ENCODE assay signal across 24 cellular contexts in the genomic region with DNA sequence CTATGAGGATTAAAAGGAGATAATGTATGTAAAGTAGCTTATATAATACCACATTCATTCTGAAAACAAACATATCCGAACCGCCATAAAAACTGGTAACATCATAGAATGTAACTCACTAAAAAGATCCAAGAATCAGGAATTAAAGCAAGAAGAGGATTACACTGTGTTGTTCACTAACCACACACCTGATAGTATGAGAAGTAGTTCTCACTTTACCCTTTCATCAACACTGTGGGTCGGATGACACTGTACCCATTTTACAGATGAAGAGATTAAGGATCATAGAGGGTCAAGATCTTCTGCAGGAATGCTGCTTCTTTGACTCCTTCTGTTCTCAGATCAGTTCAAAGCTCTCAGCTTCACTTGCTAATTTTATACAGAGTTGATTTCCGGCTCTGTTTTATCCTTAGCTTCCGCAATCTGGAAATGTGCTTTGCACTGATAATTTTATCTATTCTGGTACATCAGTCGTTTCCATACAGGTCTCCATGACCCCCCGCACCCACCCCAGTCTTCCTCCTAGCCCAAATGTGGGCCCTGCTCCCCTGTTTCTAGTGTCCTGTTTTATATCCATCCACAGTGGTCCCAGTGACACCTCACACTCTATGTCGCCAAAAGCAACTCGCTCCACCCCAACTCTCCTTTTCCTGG.
"Had no signal": no experiment of that assay in that cellular context is flagged by ENCODE, and none has a peak within 500 bp of the region (broad histone marks: within the 10 kb centered on the region; RNA-seq: fewer than 3 reads in every experiment).

No MANE protein-coding gene starts in this region.

- H3K27ac ChIP-seq: pancreas, testis, tibial nerve, upper lobe of right lung, vagina had no signal

- H3K4me3 ChIP-seq: dorsolateral prefrontal cortex, lung, pancreas, smooth muscle cell, testis, tibial nerve, upper lobe of right lung, vagina had no signal

- H3K9me3 ChIP-seq: pancreas, testis, tibial nerve, upper lobe of right lung, vagina had no signal

- H3K4me1 ChIP-seq: pancreas, testis, tibial nerve had no signal

- H3K4me2 ChIP-seq: smooth muscle cell had no signal

- H3K9me3 Mint-ChIP-seq: nephron; stimulated activated memory B cell treated with anti-CD40 and anti-IgM and Interleukin-4, amounts not matched to agents 10 μg/mL and 1 μg/mL and 100 μg/mL, for 72 hours; stimulated activated naive CD8-positive, alpha-beta T cell treated with anti-CD3 and anti-CD28 coated beads, Interleukin-15, amount 100 ng/mL, for 72 hours had no signal

- H3K36me3 Mint-ChIP-seq: stimulated activated memory B cell treated with anti-CD40 and anti-IgM and Interleukin-4, amounts not matched to agents 10 μg/mL and 1 μg/mL and 100 μg/mL, for 72 hours had no signal

- H3K36me3 ChIP-seq: pancreas, tibial nerve, upper lobe of right lung, vagina had no signal

- DNase-seq: dorsolateral prefrontal cortex; effector CD8-positive, alpha-beta T cell; foreskin melanocyte; head of caudate nucleus; hippocampal formation; left colon; left ventricle myocardium superior; mesenchymal stem cell; midbrain; occipital lobe; pancreas; right cardiac atrium; stimulated activated CD4-positive, alpha-beta T cell treated with anti-CD3 and anti-CD28 coated beads, Interleukin-4, amount 100 ng/mL, for 1 hour; stimulated activated CD8-positive, alpha-beta memory T cell treated with anti-CD3 and anti-CD28 coated beads, Interleukin-4, amount 100 ng/mL, for 48 hours; stimulated activated naive CD8-positive, alpha-beta T cell treated with anti-CD3 and anti-CD28 coated beads, Interleukin-15, amount 100 ng/mL, for 72 hours; upper lobe of right lung had no signal

- H3K27ac Mint-ChIP-seq: nephron; progenitor cell of endocrine pancreas; stimulated activated memory B cell treated with anti-CD40 and anti-IgM and Interleukin-4, amounts not matched to agents 10 μg/mL and 1 μg/mL and 100 μg/mL, for 72 hours; stimulated activated naive CD8-positive, alpha-beta T cell treated with anti-CD3 and anti-CD28 coated beads, Interleukin-15, amount 100 ng/mL, for 72 hours had no signal

- ATAC-seq: left colon; left ventricle myocardium superior; pancreas; right cardiac atrium; stimulated activated memory B cell treated with anti-CD40 and anti-IgM and Interleukin-4, amounts not matched to agents 10 μg/mL and 1 μg/mL and 100 μg/mL, for 72 hours; stimulated activated naive CD8-positive, alpha-beta T cell treated with anti-CD3 and anti-CD28 coated beads, Interleukin-15, amount 100 ng/mL, for 72 hours; upper lobe of right lung had no signal

- H3K27me3 ChIP-seq: pancreas, testis, tibial nerve, upper lobe of right lung, vagina had no signal

- FAIRE-seq: pancreas had no signal

- H3K4me3 Mint-ChIP-seq: nephron; stimulated activated memory B cell treated with anti-CD40 and anti-IgM and Interleukin-4, amounts not matched to agents 10 μg/mL and 1 μg/mL and 100 μg/mL, for 72 hours; stimulated activated naive CD8-positive, alpha-beta T cell treated with anti-CD3 and anti-CD28 coated beads, Interleukin-15, amount 100 ng/mL, for 72 hours had no signal
